In the genomic region with DNA sequence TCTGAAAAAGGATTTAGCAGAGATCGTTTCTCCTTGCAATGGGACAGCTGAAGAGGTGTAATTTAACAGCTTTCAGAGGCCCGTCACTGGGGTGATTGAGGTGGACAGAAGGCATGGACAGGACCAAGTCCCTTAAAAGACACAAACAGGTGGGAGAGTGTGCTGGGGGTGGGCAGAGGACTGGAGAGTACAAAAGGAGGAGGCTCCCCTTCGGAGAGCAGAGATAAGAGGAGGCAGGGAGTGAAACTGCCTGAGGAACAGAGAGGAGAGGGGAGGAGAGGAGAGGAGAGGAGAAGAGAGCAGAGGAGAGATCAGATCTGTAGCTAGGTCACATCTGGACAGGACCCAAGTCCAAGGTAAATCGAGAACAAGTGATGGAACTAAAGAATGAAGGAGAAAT, we compare ENCODE assay signal across 1 cellular context.
TF ChIP-seq lines count a peak whose summit lies in the region.

No MANE protein-coding gene starts in this region.

TF ChIP-seq in WTC11, 78 proteins besides CTCF, POLR2A, EP300 and RAD21 (continued from another document):
- TF ChIP-seq, protein P1, sequence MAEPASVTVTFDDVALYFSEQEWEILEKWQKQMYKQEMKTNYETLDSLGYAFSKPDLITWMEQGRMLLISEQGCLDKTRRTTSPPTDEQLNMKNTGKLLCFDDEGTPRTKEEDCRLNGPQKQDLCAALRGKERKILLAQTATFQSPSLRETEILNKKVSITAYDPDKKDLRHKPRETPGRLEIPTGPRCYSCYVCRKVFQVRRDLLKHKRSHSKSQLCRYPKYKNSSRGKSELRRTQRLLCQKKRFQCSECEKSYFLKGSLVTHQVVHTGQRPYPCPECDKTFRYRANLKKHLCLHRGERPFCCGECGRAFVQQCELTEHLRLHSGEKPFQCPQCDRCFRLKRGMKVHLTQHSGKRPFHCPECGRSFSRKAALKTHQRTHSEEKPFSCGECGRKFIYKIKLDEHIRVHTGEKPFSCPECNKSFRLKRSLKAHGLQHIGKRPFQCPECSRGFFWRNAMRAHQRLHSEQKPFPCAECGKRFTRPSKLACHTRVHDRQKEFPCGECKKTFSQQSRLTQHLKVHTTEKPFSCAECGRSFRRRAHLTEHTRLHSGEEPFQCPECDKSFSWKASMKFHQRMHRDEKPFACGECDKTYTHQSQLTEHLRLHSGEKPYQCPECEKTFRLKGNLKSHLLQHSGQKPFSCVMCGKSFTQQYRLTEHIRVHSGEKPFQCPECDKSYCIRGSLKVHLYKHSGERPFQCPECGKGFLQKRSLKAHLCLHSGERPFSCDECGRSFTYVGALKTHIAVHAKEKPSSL (CRISPR knock-in tag; conservative IDR thresholded peaks at IDR 0.05) = no peak
- TF ChIP-seq, protein P2, sequence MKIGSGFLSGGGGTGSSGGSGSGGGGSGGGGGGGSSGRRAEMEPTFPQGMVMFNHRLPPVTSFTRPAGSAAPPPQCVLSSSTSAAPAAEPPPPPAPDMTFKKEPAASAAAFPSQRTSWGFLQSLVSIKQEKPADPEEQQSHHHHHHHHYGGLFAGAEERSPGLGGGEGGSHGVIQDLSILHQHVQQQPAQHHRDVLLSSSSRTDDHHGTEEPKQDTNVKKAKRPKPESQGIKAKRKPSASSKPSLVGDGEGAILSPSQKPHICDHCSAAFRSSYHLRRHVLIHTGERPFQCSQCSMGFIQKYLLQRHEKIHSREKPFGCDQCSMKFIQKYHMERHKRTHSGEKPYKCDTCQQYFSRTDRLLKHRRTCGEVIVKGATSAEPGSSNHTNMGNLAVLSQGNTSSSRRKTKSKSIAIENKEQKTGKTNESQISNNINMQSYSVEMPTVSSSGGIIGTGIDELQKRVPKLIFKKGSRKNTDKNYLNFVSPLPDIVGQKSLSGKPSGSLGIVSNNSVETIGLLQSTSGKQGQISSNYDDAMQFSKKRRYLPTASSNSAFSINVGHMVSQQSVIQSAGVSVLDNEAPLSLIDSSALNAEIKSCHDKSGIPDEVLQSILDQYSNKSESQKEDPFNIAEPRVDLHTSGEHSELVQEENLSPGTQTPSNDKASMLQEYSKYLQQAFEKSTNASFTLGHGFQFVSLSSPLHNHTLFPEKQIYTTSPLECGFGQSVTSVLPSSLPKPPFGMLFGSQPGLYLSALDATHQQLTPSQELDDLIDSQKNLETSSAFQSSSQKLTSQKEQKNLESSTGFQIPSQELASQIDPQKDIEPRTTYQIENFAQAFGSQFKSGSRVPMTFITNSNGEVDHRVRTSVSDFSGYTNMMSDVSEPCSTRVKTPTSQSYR (CRISPR knock-in tag; IDR thresholded peaks at IDR 0.05) = no peak
- TF ChIP-seq FOXP1 (CRISPR knock-in tag; IDR thresholded peaks at IDR 0.05; ENCODE audit: borderline replicate concordance) (no peak), ZNF671 (CRISPR knock-in tag; IDR thresholded peaks at IDR 0.05) (no peak), ZNF138 (CRISPR knock-in tag; conservative IDR thresholded peaks at IDR 0.05) (no peak), JAZF1 (CRISPR knock-in tag; IDR thresholded peaks at IDR 0.05) (no peak), NFATC4 (CRISPR knock-in tag; IDR thresholded peaks at IDR 0.05) (no peak), NR1H2 (CRISPR knock-in tag; IDR thresholded peaks at IDR 0.05) (no peak), SOX15 (CRISPR knock-in tag; IDR thresholded peaks at IDR 0.05) (no peak), TEAD1 (CRISPR knock-in tag; IDR thresholded peaks at IDR 0.05) (no peak), RORB (CRISPR knock-in tag; IDR thresholded peaks at IDR 0.05) (no peak), HMGA2 (CRISPR knock-in tag; IDR thresholded peaks at IDR 0.05) (no peak), TCF7 (CRISPR knock-in tag; IDR thresholded peaks at IDR 0.05; ENCODE audit: low read depth) (no peak)
- TF ChIP-seq, protein P3, sequence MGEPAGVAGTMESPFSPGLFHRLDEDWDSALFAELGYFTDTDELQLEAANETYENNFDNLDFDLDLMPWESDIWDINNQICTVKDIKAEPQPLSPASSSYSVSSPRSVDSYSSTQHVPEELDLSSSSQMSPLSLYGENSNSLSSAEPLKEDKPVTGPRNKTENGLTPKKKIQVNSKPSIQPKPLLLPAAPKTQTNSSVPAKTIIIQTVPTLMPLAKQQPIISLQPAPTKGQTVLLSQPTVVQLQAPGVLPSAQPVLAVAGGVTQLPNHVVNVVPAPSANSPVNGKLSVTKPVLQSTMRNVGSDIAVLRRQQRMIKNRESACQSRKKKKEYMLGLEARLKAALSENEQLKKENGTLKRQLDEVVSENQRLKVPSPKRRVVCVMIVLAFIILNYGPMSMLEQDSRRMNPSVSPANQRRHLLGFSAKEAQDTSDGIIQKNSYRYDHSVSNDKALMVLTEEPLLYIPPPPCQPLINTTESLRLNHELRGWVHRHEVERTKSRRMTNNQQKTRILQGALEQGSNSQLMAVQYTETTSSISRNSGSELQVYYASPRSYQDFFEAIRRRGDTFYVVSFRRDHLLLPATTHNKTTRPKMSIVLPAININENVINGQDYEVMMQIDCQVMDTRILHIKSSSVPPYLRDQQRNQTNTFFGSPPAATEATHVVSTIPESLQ (CRISPR knock-in tag; IDR thresholded peaks at IDR 0.05) = no peak
- TF ChIP-seq, protein P4, sequence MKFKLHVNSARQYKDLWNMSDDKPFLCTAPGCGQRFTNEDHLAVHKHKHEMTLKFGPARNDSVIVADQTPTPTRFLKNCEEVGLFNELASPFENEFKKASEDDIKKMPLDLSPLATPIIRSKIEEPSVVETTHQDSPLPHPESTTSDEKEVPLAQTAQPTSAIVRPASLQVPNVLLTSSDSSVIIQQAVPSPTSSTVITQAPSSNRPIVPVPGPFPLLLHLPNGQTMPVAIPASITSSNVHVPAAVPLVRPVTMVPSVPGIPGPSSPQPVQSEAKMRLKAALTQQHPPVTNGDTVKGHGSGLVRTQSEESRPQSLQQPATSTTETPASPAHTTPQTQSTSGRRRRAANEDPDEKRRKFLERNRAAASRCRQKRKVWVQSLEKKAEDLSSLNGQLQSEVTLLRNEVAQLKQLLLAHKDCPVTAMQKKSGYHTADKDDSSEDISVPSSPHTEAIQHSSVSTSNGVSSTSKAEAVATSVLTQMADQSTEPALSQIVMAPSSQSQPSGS (CRISPR knock-in tag; IDR thresholded peaks at IDR 0.05; ENCODE audit: borderline replicate concordance, low read depth) = no peak
- TF ChIP-seq, protein P5, sequence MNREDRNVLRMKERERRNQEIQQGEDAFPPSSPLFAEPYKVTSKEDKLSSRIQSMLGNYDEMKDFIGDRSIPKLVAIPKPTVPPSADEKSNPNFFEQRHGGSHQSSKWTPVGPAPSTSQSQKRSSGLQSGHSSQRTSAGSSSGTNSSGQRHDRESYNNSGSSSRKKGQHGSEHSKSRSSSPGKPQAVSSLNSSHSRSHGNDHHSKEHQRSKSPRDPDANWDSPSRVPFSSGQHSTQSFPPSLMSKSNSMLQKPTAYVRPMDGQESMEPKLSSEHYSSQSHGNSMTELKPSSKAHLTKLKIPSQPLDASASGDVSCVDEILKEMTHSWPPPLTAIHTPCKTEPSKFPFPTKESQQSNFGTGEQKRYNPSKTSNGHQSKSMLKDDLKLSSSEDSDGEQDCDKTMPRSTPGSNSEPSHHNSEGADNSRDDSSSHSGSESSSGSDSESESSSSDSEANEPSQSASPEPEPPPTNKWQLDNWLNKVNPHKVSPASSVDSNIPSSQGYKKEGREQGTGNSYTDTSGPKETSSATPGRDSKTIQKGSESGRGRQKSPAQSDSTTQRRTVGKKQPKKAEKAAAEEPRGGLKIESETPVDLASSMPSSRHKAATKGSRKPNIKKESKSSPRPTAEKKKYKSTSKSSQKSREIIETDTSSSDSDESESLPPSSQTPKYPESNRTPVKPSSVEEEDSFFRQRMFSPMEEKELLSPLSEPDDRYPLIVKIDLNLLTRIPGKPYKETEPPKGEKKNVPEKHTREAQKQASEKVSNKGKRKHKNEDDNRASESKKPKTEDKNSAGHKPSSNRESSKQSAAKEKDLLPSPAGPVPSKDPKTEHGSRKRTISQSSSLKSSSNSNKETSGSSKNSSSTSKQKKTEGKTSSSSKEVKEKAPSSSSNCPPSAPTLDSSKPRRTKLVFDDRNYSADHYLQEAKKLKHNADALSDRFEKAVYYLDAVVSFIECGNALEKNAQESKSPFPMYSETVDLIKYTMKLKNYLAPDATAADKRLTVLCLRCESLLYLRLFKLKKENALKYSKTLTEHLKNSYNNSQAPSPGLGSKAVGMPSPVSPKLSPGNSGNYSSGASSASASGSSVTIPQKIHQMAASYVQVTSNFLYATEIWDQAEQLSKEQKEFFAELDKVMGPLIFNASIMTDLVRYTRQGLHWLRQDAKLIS (CRISPR knock-in tag; IDR thresholded peaks at IDR 0.05; ENCODE audit: borderline replicate concordance) = no peak
